Comparison of ENCODE assay signal across 20 cellular contexts in the genomic region with DNA sequence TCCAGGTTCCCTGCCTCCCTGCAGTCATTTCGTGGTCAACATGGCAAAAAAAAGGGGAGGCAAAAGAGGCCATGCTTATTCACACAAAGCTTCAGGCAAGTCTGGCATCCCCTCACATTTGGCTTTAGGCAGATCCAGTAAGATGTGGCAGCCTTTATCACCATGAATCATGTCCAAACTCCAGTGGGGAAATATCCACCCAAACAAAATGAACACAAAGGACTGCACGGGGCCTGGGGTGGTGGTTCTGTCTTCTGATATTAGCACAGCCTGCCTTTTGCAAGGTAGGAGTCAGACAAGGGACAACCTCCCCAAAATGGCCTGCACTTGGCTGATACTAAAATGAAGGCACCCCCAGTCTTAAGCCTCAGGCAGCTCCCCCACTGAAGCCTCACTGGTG.
"Had no signal": no experiment of that assay in that cellular context is flagged by ENCODE, and none has a peak within 500 bp of the region (broad histone marks: within the 10 kb centered on the region; RNA-seq: fewer than 3 reads in every experiment).

No MANE protein-coding gene starts in this region.

- H3K4me1 ChIP-seq: spleen, suprapubic skin, transverse colon had no signal

- ATAC-seq: effector memory CD8-positive, alpha-beta T cell; gastrocnemius medialis; left lobe of liver; mucosa of descending colon; naive thymus-derived CD4-positive, alpha-beta T cell; psoas muscle; right cardiac atrium; stimulated activated memory B cell treated with anti-CD40 and anti-IgM and Interleukin-4, amounts not matched to agents 10 μg/mL and 1 μg/mL and 100 μg/mL, for 72 hours had no signal

- H3K9me3 ChIP-seq: gastrocnemius medialis, mucosa of descending colon, ovary, psoas muscle, suprapubic skin, transverse colon had no signal

- H3K4me3 ChIP-seq: coronary artery, gastrocnemius medialis, mucosa of descending colon, ovary, psoas muscle, skin epidermis, spleen, suprapubic skin, transverse colon had no signal

- H3K27me3 ChIP-seq: gastrocnemius medialis, ovary, spleen, suprapubic skin, transverse colon had no signal

- DNase-seq: dermis blood vessel endothelial cell; effector memory CD8-positive, alpha-beta T cell; erythroblast; foreskin fibroblast; gastrocnemius medialis; mesenchymal stem cell; mucosa of descending colon; naive thymus-derived CD4-positive, alpha-beta T cell; occipital lobe; ovary; psoas muscle; right cardiac atrium; spleen; stimulated activated CD4-positive, alpha-beta T cell treated with anti-CD3 and anti-CD28 coated beads, Interleukin-4, amount 100 ng/mL, for 4 hours; transverse colon had no signal

- H3K36me3 ChIP-seq: gastrocnemius medialis, ovary, spleen, suprapubic skin, transverse colon had no signal

- H3K27ac ChIP-seq: coronary artery, gastrocnemius medialis, ovary, psoas muscle, skin epidermis, spleen, suprapubic skin, transverse colon had no signal
